Comparison of ENCODE assay signal across 1 cellular context in genomic region chr1:156336242-156336641, GRCh38.
TF ChIP-seq lines count a peak whose summit lies in the region.

No MANE protein-coding gene starts in this region.

TF ChIP-seq in K562, 482 proteins besides CTCF, POLR2A, EP300 and RAD21:
- TF ChIP-seq GTF2E2 (tag; IDR thresholded peaks at IDR 0.05) (no peak), CHAMP1 (IDR thresholded peaks at IDR 0.05) (no peak), BRD9 (IDR thresholded peaks at IDR 0.05; ENCODE audit: low read depth, partially characterized antibody) (peak; percentile 70), TEAD4 (IDR thresholded peaks at IDR 0.05; ENCODE audit: low read length) (0 out of 2 replicates have a peak, but pooled peaks have one; percentile 15), TEAD4 (CRISPR knock-in tag; IDR thresholded peaks at IDR 0.05; ENCODE audit: borderline replicate concordance) (no peak), ZNF324 (CRISPR knock-in tag; IDR thresholded peaks at IDR 0.05) (no peak), SP1 (CRISPR knock-in tag; IDR thresholded peaks at IDR 0.05) (0 out of 2 replicates have a peak, but pooled peaks have one; percentile 16), ZNF133 (CRISPR knock-in tag; IDR thresholded peaks at IDR 0.05) (no peak), DIDO1 (tag; IDR thresholded peaks at IDR 0.05; ENCODE audit: low read depth) (0 out of 2 replicates have a peak, but pooled peaks have one; percentile 23), GMEB1 (CRISPR knock-in tag; IDR thresholded peaks at IDR 0.05) (no peak), NR1H2 (CRISPR knock-in tag; IDR thresholded peaks at IDR 0.05) (no peak), PHB (CRISPR knock-in tag; IDR thresholded peaks at IDR 0.05) (no peak), PHB2 (IDR thresholded peaks at IDR 0.05; ENCODE audit: low read depth) (no peak), ZNF445 (CRISPR knock-in tag; IDR thresholded peaks at IDR 0.05; ENCODE audit: low read depth) (no peak), MEIS2 (IDR thresholded peaks at IDR 0.05; ENCODE audit: partially characterized antibody) (peak; percentile 3)
- TF ChIP-seq, protein P1, sequence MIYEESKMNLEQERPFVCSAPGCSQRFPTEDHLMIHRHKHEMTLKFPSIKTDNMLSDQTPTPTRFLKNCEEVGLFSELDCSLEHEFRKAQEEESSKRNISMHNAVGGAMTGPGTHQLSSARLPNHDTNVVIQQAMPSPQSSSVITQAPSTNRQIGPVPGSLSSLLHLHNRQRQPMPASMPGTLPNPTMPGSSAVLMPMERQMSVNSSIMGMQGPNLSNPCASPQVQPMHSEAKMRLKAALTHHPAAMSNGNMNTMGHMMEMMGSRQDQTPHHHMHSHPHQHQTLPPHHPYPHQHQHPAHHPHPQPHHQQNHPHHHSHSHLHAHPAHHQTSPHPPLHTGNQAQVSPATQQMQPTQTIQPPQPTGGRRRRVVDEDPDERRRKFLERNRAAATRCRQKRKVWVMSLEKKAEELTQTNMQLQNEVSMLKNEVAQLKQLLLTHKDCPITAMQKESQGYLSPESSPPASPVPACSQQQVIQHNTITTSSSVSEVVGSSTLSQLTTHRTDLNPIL (CRISPR knock-in tag; IDR thresholded peaks at IDR 0.05), result no peak
- TF ChIP-seq, protein P2, sequence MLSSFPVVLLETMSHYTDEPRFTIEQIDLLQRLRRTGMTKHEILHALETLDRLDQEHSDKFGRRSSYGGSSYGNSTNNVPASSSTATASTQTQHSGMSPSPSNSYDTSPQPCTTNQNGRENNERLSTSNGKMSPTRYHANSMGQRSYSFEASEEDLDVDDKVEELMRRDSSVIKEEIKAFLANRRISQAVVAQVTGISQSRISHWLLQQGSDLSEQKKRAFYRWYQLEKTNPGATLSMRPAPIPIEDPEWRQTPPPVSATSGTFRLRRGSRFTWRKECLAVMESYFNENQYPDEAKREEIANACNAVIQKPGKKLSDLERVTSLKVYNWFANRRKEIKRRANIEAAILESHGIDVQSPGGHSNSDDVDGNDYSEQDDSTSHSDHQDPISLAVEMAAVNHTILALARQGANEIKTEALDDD (IDR thresholded peaks at IDR 0.05), result 0 out of 2 replicates have a peak, but pooled peaks have one; percentile 26
- TF ChIP-seq, protein P3, sequence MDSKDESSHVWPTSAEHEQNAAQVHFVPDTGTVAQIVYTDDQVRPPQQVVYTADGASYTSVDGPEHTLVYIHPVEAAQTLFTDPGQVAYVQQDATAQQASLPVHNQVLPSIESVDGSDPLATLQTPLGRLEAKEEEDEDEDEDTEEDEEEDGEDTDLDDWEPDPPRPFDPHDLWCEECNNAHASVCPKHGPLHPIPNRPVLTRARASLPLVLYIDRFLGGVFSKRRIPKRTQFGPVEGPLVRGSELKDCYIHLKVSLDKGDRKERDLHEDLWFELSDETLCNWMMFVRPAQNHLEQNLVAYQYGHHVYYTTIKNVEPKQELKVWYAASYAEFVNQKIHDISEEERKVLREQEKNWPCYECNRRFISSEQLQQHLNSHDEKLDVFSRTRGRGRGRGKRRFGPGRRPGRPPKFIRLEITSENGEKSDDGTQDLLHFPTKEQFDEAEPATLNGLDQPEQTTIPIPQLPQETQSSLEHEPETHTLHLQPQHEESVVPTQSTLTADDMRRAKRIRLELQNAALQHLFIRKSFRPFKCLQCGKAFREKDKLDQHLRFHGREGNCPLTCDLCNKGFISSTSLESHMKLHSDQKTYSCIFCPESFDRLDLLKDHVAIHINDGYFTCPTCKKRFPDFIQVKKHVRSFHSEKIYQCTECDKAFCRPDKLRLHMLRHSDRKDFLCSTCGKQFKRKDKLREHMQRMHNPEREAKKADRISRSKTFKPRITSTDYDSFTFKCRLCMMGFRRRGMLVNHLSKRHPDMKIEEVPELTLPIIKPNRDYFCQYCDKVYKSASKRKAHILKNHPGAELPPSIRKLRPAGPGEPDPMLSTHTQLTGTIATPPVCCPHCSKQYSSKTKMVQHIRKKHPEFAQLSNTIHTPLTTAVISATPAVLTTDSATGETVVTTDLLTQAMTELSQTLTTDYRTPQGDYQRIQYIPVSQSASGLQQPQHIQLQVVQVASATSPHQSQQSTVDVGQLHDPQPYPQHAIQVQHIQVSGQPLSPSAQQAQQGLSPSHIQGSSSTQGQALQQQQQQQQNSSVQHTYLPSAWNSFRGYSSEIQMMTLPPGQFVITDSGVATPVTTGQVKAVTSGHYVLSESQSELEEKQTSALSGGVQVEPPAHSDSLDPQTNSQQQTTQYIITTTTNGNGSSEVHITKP (IDR thresholded peaks at IDR 0.05; ENCODE audit: partially characterized antibody), result peak; percentile 45
TF ChIP-seq in K562: peak in this region for 7.
